Comparison of ENCODE assay signal across 7 cellular contexts in the genomic region with DNA sequence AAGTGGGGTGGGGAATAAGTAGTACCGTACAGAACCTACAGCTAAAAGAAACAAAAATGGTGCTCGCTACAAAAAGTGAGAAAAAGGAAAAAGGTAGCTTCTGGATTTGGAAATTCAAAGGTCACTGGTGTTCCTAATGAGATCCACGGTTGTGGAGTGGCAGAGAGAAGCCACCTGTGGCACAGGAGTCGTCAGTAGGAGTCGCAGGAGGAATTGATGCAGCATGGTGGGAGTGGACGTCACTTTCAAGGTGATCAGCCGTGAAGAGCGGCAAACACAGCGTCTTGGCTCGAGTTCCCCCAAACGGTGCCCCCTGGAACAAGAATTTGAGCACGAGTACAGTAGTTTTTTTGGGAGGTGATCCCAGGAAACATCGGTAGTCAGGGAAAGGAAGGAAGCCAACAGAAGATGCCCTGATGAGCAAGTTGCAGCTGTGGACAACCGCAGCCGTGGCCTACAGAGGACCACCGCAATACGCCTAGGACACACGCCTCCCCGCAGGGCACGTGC. TPM values are rescaled to one million over a fixed set of nuclear protein-coding genes. Genes with fewer than 3 reads are reported as not detected.
DNase-seq lines count a peak whose midpoint lies in the region; TF ChIP-seq lines count a peak whose summit lies in the region.

No MANE protein-coding gene starts in this region.

- H3K4me3 ChIP-seq in H7 (ENCODE audit: insufficient read depth, low read depth, low read length) (peak overlapping the region; percentile 78), SJSA1 (peak overlapping the region; percentile 92), colonic mucosa (peak overlapping the region; percentile 78)

- H3K36me3 Mint-ChIP-seq in neural crest cell (ENCODE audit: low read depth): peaks cover 4% of the 10 kb centered on the region

- H3K27me3 ChIP-seq in H7 (ENCODE audit: control insufficient read depth, insufficient read depth, low read length) (peaks cover 8% of the 10 kb centered on the region), SJSA1 (replicated peaks) (no peaks in the 10 kb centered on the region), colonic mucosa (no peaks in the 10 kb centered on the region)

- no peaks in the 10 kb centered on the region; the same call in 1 of the 2 replicates for H3K36me3 ChIP-seq in H7 (replicated peaks; ENCODE audit: control insufficient read depth, insufficient read depth, low read length)
- peaks cover 22% of the 10 kb centered on the region for H3K36me3 ChIP-seq in SJSA1
- no peaks in the 10 kb centered on the region for H3K36me3 ChIP-seq in colonic mucosa

- intact Hi-C loops in colonic mucosa (cut with DNase I): no loop called here

- H3K27me3 Mint-ChIP-seq in neural crest cell (ENCODE audit: low read depth): peaks cover 2% of the 10 kb centered on the region

- peaks cover 17% of the 10 kb centered on the region for H3K4me1 ChIP-seq in SJSA1 (replicated peaks)
- H3K4me1 ChIP-seq in colonic mucosa: peaks cover 6% of the 10 kb centered on the region

- H3K9ac ChIP-seq in colonic mucosa (ENCODE audit: low read depth in 2 of 2, low read length in 2 of 2): peak overlapping the region; percentile 76 to 84

- no peaks in the 10 kb centered on the region for H3K9me3 Mint-ChIP-seq in neural crest cell

- DNase-seq in H7 (peak; percentile 61), SJSA1 (ENCODE audit: low read depth in 1 of 2, low spot score in 2 of 2) (no peak), colonic mucosa (peak; percentile 22), neural crest cell (ENCODE audit: low read depth, low spot score) (no peak), NOMO-1 treated with dmso at 0.1 percent for 144 hours (lab: John Stamatoyannopoulos, UW; ENCODE audit: unreplicated experiment) (no peak), NCI-H446 treated with DMSO at 0.1 percent for 48 hours (lab: John Stamatoyannopoulos, UW) (no peak)
- no peak for DNase-seq in activated CD4-positive, CD25-positive, alpha-beta regulatory T cell treated with anti-CD3 and anti-CD28 coated beads, Interleukin-2, amount 50 U/mL, for 72 hours

- H3K27ac ChIP-seq in SJSA1 (no peak overlapping the region), colonic mucosa (peak overlapping the region; percentile 94)

- H3K27ac Mint-ChIP-seq in neural crest cell (ENCODE audit: unreplicated experiment): peak overlapping the region; percentile 86

- peak overlapping the region; percentile 94 for H3K4me3 Mint-ChIP-seq in neural crest cell

- TF ChIP-seq CTCF in colonic mucosa (IDR thresholded peaks at IDR 0.05): no peak
- no peak for TF ChIP-seq CTCF in neural crest cell (conservative IDR thresholded peaks at IDR 0.05)

- H3K9me3 ChIP-seq in SJSA1 (replicated peaks) (no peaks in the 10 kb centered on the region), colonic mucosa (no peaks in the 10 kb centered on the region)

- H3K4me1 Mint-ChIP-seq in neural crest cell: peaks cover 22% of the 10 kb centered on the region

RNA-seq across cellular contexts. Expression of gene TTL, which starts 1.4 kb away (rescaled TPM):
- total RNA-seq in H7 (2014; rRNA removed; shearing (Covaris generic)): 49.6 and 52.6 TPM in 2 replicates
- 33.7 and 47.7 TPM in 2 replicates for total RNA-seq in SJSA1 (2014; rRNA removed; shearing (Covaris generic))
- total RNA-seq in colonic mucosa: 10 to 100 TPM; 16.9 to 17.5 TPM
- total RNA-seq in neural crest cell: 80.0 and 87.0 TPM in 2 replicates

RNA-seq across cellular contexts. Expression of gene RGPD8, which starts 47.1 kb away (rescaled TPM):
- 4.6 and 11.8 TPM in 2 replicates for total RNA-seq in H7 (2014; rRNA removed; shearing (Covaris generic))
- total RNA-seq in SJSA1 (2014; rRNA removed; shearing (Covaris generic)): 1.4 and 5.5 TPM in 2 replicates
- total RNA-seq in colonic mucosa (10 to 100 TPM in 1 of 2 donors, 1 to 10 TPM in 1; 8.6 to 11.7 TPM), neural crest cell (4.3 and 4.8 TPM in 2 replicates)

Comparison
In these comparisons a context has a peak if more than half of its experiments do, and no peak if none do; other contexts are left out.
1. DNase-seq: peak in H7 (single experiment) and colonic mucosa (single experiment); none in SJSA1 (0 of 2), neural crest cell (single experiment), NOMO-1 treated with dmso at 0.1 percent for 144 hours (single experiment), NCI-H446 treated with DMSO at 0.1 percent for 48 hours (single experiment) and activated CD4-positive, CD25-positive, alpha-beta regulatory T cell treated with anti-CD3 and anti-CD28 coated beads, Interleukin-2, amount 50 U/mL, for 72 hours (single experiment).
2. Peak in every context shown above with its lines, with median percentiles within 50 percentile points of each other: H3K4me3 ChIP-seq.